ENCODE assay signal across 1 cellular context in genomic region chr20:49147269-49147668, GRCh38.
A peak's percentile ranks its signal among the peaks of the same experiment; 100 is the strongest.
TF ChIP-seq lines count a peak whose summit lies in the region.

No MANE protein-coding gene starts in this region.

TF ChIP-seq in HepG2, 621 proteins besides CTCF, POLR2A, EP300 and RAD21:
- TF ChIP-seq IKZF1 (IDR thresholded peaks at IDR 0.05) (no peak), PAF1 (CRISPR knock-in tag; IDR thresholded peaks at IDR 0.05) (peak; percentile 58; the same call in 1 of the 2 replicates), RBM22 (optimal IDR thresholded peaks at IDR 0.05; ENCODE audit: low read length) (peak; percentile 77)
